ENCODE assay signal across 8 cellular contexts in the genomic region with DNA sequence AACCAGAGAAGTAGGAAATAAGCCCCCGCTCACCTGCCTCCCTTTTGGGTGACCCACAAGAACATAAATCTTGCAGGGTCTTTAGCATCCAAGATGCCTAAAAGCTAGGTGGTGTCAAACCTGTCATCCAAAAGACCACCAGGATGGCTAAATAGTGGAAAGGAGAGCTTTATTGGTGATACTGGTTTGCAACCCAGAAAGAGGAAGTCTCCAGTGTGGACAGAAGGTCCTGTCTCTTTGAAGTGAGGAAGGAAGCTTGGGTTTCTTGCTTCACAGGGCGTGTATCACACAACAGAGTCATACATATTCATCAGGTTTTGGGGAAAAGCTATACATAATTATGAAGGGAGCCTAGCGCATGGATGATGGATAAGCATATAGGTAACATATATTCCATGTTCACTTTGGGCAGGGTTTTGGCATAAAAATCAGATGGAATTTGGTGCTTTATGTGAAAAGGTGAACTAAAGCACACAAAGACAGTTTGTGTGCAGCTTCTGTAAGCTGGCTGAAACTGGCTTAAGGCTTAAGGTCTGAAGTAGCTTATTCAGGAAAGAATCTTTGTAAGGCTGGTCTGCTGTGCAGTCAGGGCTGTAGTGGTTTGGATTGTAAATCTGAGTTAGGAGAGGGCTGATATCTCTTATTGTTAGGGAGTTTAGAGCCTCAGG.
DNase-seq lines count a peak whose midpoint lies in the region; ATAC-seq and TF ChIP-seq lines count a peak whose summit lies in the region.

No MANE protein-coding gene starts in this region.

- intact Hi-C loops in mucosa of descending colon (cut with DNase I, micrococcal nuclease), result no loop called here

- TF ChIP-seq CTCF in mucosa of descending colon (IDR thresholded peaks at IDR 0.05), result no peak

- no peaks in the 10 kb centered on the region for H3K36me3 ChIP-seq in mucosa of descending colon (ENCODE audit: low read depth)

- peak; percentile 49 for ATAC-seq in GM18519 (IDR thresholded peaks at IDR 0.05; ENCODE audit: low FRiP score, unreplicated experiment)
- ATAC-seq in HG02623 (IDR thresholded peaks at IDR 0.05; ENCODE audit: unreplicated experiment), result peak; percentile 59
- peak; percentile 80 for ATAC-seq in mucosa of descending colon

- H3K9me3 ChIP-seq in mucosa of descending colon, result no peaks in the 10 kb centered on the region

- no peak overlapping the region for H3K4me3 ChIP-seq in mucosa of descending colon

- peak; percentile 91 for DNase-seq in MV-4-11 (lab: John Stamatoyannopoulos, UW)
- DNase-seq in mucosa of descending colon, result no peak
- DNase-seq in cerebellum (ENCODE audit: low spot score), result no peak
- DNase-seq in LoVo (ENCODE audit: low spot score), result no peak
- DNase-seq in islet precursor cell, result no peak
- DNase-seq in NCI-H1105 treated with DMSO at 0.1 percent for 48 hours (lab: John Stamatoyannopoulos, UW), result no peak

- no peaks in the 10 kb centered on the region for H3K4me1 ChIP-seq in mucosa of descending colon (ENCODE audit: low read depth)
